26 cellular contexts compared by ENCODE assay signal in the genomic region with DNA sequence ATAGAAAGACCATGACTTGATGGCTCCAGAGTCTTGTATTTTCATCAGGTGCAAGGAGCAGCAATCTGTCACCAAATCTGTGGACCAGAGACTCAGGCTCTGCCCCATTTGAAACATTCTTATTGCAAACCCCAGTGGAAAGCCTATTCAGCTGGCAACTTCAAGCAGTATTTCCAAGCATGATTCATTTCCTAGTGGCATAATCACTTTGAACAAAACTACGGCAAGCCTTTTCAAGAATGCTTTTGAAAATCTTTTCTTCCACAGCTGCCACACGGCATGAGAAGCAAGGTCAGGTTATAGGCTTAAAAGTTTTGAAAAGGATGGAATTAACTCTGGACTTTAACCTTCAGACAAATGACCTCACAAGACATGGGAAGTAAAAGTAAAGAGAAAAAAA.
DNase-seq lines count a peak whose midpoint lies in the region; TF ChIP-seq lines count a peak whose summit lies in the region.
"Had no signal": no experiment of that assay in that cellular context is flagged by ENCODE, and none has a peak within 500 bp of the region (broad histone marks: within the 10 kb centered on the region; RNA-seq: fewer than 3 reads in every experiment).

No MANE protein-coding gene starts in this region.

- H3K27me3 Mint-ChIP-seq in activated naive CD8-positive, alpha-beta T cell treated with anti-CD3 and anti-CD28 coated beads for 36 hours = peaks cover 20% of the 10 kb centered on the region

- peaks cover 4% of the 10 kb centered on the region for H3K4me1 Mint-ChIP-seq in activated naive CD8-positive, alpha-beta T cell treated with anti-CD3 and anti-CD28 coated beads for 36 hours
- H3K4me1 Mint-ChIP-seq: activated CD4-positive, alpha-beta memory T cell treated with anti-CD3 and anti-CD28 coated beads, Interleukin-2, amount 10 ng/mL, durations not matched to agents 7 days and 5 days; activated naive CD8-positive, alpha-beta T cell treated with anti-CD3 and anti-CD28 coated beads, Interleukin-2, amount 50 U/mL, for 24 hours; mesothelial cell of epicardium had no signal

- no peak overlapping the region for H2AFZ ChIP-seq in smooth muscle cell (ENCODE audit: low read depth)
- H2AFZ ChIP-seq: PC-9 had no signal

- DNase-seq in M059J (ENCODE audit: low read depth) (peak; percentile 32), brain microvascular endothelial cell (peak; percentile 19), fibroblast of the aortic adventitia (ENCODE audit: low read depth) (peak; percentile 23), smooth muscle cell (lab: John Stamatoyannopoulos, UW; ENCODE audit: unreplicated experiment) (no peak), SW480 (ENCODE audit: low spot score) (no peak)
- DNase-seq in activated naive CD4-positive, alpha-beta T cell treated with Interleukin-2 at 50 U/mL for 16 hours = no peak
- DNase-seq in activated naive CD8-positive, alpha-beta T cell treated with anti-CD3 and anti-CD28 coated beads for 36 hours = no peak
- DNase-seq: activated CD4-positive, alpha-beta memory T cell treated with anti-CD3 and anti-CD28 coated beads, Interleukin-2, amount 10 ng/mL, durations not matched to agents 7 days and 5 days; activated CD4-positive, CD25-positive, alpha-beta regulatory T cell treated with anti-CD3 and anti-CD28 coated beads, Interleukin-2, amount 50 U/mL, for 72 hours; activated naive CD8-positive, alpha-beta T cell treated with anti-CD3 and anti-CD28 coated beads, Interleukin-2, amount 50 U/mL, for 24 hours; AML-193; CD8-positive, alpha-beta T cell; left ventricle myocardium inferior; naive thymus-derived CD8-positive, alpha-beta T cell; NCI-H1436; NK-92 treated with Interleukin-12 subunit alpha and Interleukin-12 subunit beta, amount 100 ng/mL, for 24 hours; ovary; PC-9; right cardiac atrium; SHP77 treated with DMSO at 0.1 percent for 48 hours; stimulated activated CD4-positive, alpha-beta T cell treated with anti-CD3 and anti-CD28 coated beads, Interleukin-15, amount 100 ng/mL, for 24 hours; stimulated activated naive CD8-positive, alpha-beta T cell treated with anti-CD3 and anti-CD28 coated beads, Interleukin-15, Interleukin-2, amounts not matched to agents 100 U/mL and 50 U/mL, for 24 hours had no signal

- H3K27me3 ChIP-seq in brain microvascular endothelial cell (replicated peaks) (no peaks in the 10 kb centered on the region), smooth muscle cell (ENCODE audit: low read depth) (no peaks in the 10 kb centered on the region)
- H3K27me3 ChIP-seq: cardiac muscle cell, ovary, tibial nerve had no signal

- no peaks in the 10 kb centered on the region for H3F3A ChIP-seq in smooth muscle cell (ENCODE audit: low read depth)

- no peaks in the 10 kb centered on the region for H3K9me3 Mint-ChIP-seq in activated naive CD8-positive, alpha-beta T cell treated with anti-CD3 and anti-CD28 coated beads for 36 hours
- H3K9me3 Mint-ChIP-seq: activated CD4-positive, alpha-beta memory T cell treated with anti-CD3 and anti-CD28 coated beads, Interleukin-2, amount 10 ng/mL, durations not matched to agents 7 days and 5 days; activated naive CD8-positive, alpha-beta T cell treated with anti-CD3 and anti-CD28 coated beads, Interleukin-2, amount 50 U/mL, for 24 hours; CD8-positive, alpha-beta T cell; mesothelial cell of epicardium; naive thymus-derived CD8-positive, alpha-beta T cell had no signal

- H3K4me3 Mint-ChIP-seq in activated naive CD8-positive, alpha-beta T cell treated with anti-CD3 and anti-CD28 coated beads for 36 hours = no peak overlapping the region
- H3K4me3 Mint-ChIP-seq: activated CD4-positive, alpha-beta memory T cell treated with anti-CD3 and anti-CD28 coated beads, Interleukin-2, amount 10 ng/mL, durations not matched to agents 7 days and 5 days; activated naive CD8-positive, alpha-beta T cell treated with anti-CD3 and anti-CD28 coated beads, Interleukin-2, amount 50 U/mL, for 24 hours; CD8-positive, alpha-beta T cell; mesothelial cell of epicardium; naive thymus-derived CD8-positive, alpha-beta T cell had no signal

- H3K27ac ChIP-seq in brain microvascular endothelial cell = no peak overlapping the region
- peak overlapping the region; percentile 22 for H3K27ac ChIP-seq in smooth muscle cell (ENCODE audit: low read depth)
- H3K27ac ChIP-seq: cardiac muscle cell, left ventricle myocardium inferior, ovary, PC-9, tibial nerve had no signal

- H3K4me3 ChIP-seq in brain microvascular endothelial cell (ENCODE audit: low read depth, low read length) (no peak overlapping the region), fibroblast of the aortic adventitia (ENCODE audit: low read depth, low read length) (no peak overlapping the region), smooth muscle cell (no peak overlapping the region)
- H3K4me3 ChIP-seq: cardiac muscle cell, K562, left ventricle myocardium inferior, ovary, PC-9, tibial nerve had no signal

- H3K79me2 ChIP-seq in smooth muscle cell (ENCODE audit: low read depth) = no peaks in the 10 kb centered on the region

- no peak overlapping the region for H3K27ac Mint-ChIP-seq in activated naive CD8-positive, alpha-beta T cell treated with anti-CD3 and anti-CD28 coated beads for 36 hours
- H3K27ac Mint-ChIP-seq: activated CD4-positive, alpha-beta memory T cell treated with anti-CD3 and anti-CD28 coated beads, Interleukin-2, amount 10 ng/mL, durations not matched to agents 7 days and 5 days; activated naive CD8-positive, alpha-beta T cell treated with anti-CD3 and anti-CD28 coated beads, Interleukin-2, amount 50 U/mL, for 24 hours; CD8-positive, alpha-beta T cell; mesothelial cell of epicardium; naive thymus-derived CD8-positive, alpha-beta T cell had no signal

- no peaks in the 10 kb centered on the region for H3K4me1 ChIP-seq in smooth muscle cell (ENCODE audit: low read depth)
- H3K4me1 ChIP-seq: left ventricle myocardium inferior, tibial nerve had no signal

- no peak overlapping the region for H3K9ac ChIP-seq in smooth muscle cell (ENCODE audit: low read depth)

- in situ Hi-C loops in brain microvascular endothelial cell (cut with HindIII; ENCODE audit: low pct_ligation_motif_present, low sequenced_read_pairs) = no loop called here

- H4K20me1 ChIP-seq in smooth muscle cell (ENCODE audit: low read depth) = no peaks in the 10 kb centered on the region

- H3K36me3 Mint-ChIP-seq in activated naive CD8-positive, alpha-beta T cell treated with anti-CD3 and anti-CD28 coated beads for 36 hours = no peaks in the 10 kb centered on the region
- H3K36me3 Mint-ChIP-seq: CD8-positive, alpha-beta T cell; mesothelial cell of epicardium; naive thymus-derived CD8-positive, alpha-beta T cell had no signal

- H3K9me3 ChIP-seq in smooth muscle cell (replicated peaks; ENCODE audit: low read depth) = no peaks in the 10 kb centered on the region
- H3K9me3 ChIP-seq: left ventricle myocardium inferior, ovary, tibial nerve had no signal

- H3K36me3 ChIP-seq in brain microvascular endothelial cell (replicated peaks) = no peaks in the 10 kb centered on the region
- no peaks in the 10 kb centered on the region for H3K36me3 ChIP-seq in smooth muscle cell (ENCODE audit: low read depth)
- H3K36me3 ChIP-seq: cardiac muscle cell, left ventricle myocardium inferior, ovary, tibial nerve had no signal

- H3K4me2 ChIP-seq in smooth muscle cell = peak overlapping the region; percentile 35
- H3K4me2 ChIP-seq: PC-9 had no signal

- 16% methylated on average over 2 of the region's 2 CpGs for WGBS in smooth muscle cell (ENCODE audit: low lambda C conversion rate)

- TF ChIP-seq CTCF in brain microvascular endothelial cell (IDR thresholded peaks at IDR 0.05; ENCODE audit: low read depth, low read length, missing control alignments) = no peak
- TF ChIP-seq CTCF in fibroblast of the aortic adventitia (IDR thresholded peaks at IDR 0.05; ENCODE audit: insufficient read depth, low read length) = no peak
- no peak for TF ChIP-seq CTCF in smooth muscle cell (IDR thresholded peaks at IDR 0.05; ENCODE audit: borderline replicate concordance, insufficient read depth, poor library complexity, severe bottlenecking)

Comparison
In these comparisons a context has a peak if more than half of its experiments do, and no peak if none do; other contexts are left out.
1. DNase-seq: peak in M059J (single experiment), brain microvascular endothelial cell (single experiment) and fibroblast of the aortic adventitia (single experiment); none in smooth muscle cell (single experiment), activated naive CD4-positive, alpha-beta T cell treated with Interleukin-2 at 50 U/mL for 16 hours (single experiment), SW480 (single experiment) and activated naive CD8-positive, alpha-beta T cell treated with anti-CD3 and anti-CD28 coated beads for 36 hours (single experiment).